In the genomic region with DNA sequence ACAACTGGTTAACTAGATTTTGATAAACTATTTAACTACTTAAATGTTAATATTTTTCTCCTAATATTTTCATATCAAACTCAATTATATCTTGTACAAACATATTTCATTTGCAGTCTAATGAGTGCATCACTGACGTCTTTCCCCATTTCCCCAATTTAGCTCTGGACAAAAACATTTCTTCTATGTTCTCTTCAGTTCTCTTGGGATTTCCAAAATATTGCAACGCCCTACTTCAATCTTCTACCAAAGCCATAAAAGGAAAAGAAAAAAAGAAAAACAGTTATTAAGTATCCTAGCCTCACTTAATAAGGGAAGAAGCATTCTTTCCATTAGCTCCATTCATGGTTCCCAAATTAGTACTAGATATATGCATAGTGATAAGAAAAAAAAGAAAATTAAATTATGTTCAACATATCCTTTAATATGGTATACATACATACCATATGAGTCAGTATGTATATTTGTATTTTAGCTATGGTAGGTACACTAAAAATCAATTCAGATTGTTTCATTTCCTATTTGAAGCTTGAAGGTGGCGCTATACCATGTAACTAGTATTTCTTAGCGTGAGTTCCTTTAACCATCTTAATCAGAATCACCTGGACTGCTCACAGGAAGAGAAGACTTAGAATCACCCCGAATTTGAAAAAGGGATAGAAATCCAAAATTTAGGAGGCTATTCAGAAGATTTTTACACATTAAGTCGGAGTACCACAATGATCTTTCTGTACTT, we compare ENCODE assay signal across 18 cellular contexts. TPM values are rescaled to one million over a fixed set of nuclear protein-coding genes. Genes with fewer than 3 reads are reported as not detected.
DNase-seq lines count a peak whose midpoint lies in the region; ATAC-seq and TF ChIP-seq lines count a peak whose summit lies in the region.
"Had no signal": no experiment of that assay in that cellular context is flagged by ENCODE, and none has a peak within 500 bp of the region (broad histone marks: within the 10 kb centered on the region; RNA-seq: fewer than 3 reads in every experiment).

No MANE protein-coding gene starts in this region.

- no peak overlapping the region for H3K27ac ChIP-seq in CD8-positive, alpha-beta T cell (ENCODE audit: low read depth, low read length)
- H3K27ac ChIP-seq in esophagus muscularis mucosa (replicated peaks in 1 of 4) (peak overlapping the region; percentile 28 to 73 (median 52)), stomach (peak overlapping the region in 2 of 5 donors; percentile 27 to 48)
- H3K27ac ChIP-seq: VCaP had no signal

- H3K9me3 ChIP-seq in CD8-positive, alpha-beta T cell (ENCODE audit: low read length): no peaks in the 10 kb centered on the region
- H3K9me3 ChIP-seq in esophagus muscularis mucosa: no peaks in the 10 kb centered on the region
- H3K9me3 ChIP-seq in stomach: no peaks in the 10 kb centered on the region

- DNase-seq in CD8-positive, alpha-beta T cell: no peak
- DNase-seq in NAMALWA (ENCODE audit: low spot score): peak; percentile 30
- no peak for DNase-seq in esophagus muscularis mucosa (ENCODE audit: extremely low spot score)
- no peak for DNase-seq in stimulated activated effector memory CD8-positive, alpha-beta T cell treated with anti-CD3 and anti-CD28 coated beads, Interleukin-12 subunit alpha, Interleukin-12 subunit beta, amount 100 ng/mL, for 72 hours (ENCODE audit: low spot score in 2 of 2)
- DNase-seq in stomach: no peak
- DNase-seq in EL: no peak
- no peak for DNase-seq in MV-4-11 (lab: John Stamatoyannopoulos, UW)
- DNase-seq: activated CD8-positive, alpha-beta memory T cell treated with anti-CD3 and anti-CD28 coated beads for 24 hours; activated naive CD4-positive, alpha-beta T cell; C1 segment of cervical spinal cord; DMS79 treated with DMSO at 0.1 percent for 48 hours; effector CD8-positive, alpha-beta T cell; GOT3; NCI-H187; NCI-H510A treated with DMSO at 0.1 percent for 48 hours; stimulated activated CD4-positive, alpha-beta T cell treated with anti-CD3 and anti-CD28 coated beads, Interleukin-15, amount 100 ng/mL, for 24 hours had no signal

- TF ChIP-seq EP300 in esophagus muscularis mucosa (IDR thresholded peaks at IDR 0.05): no peak
- no peak for TF ChIP-seq EP300 in stomach (IDR thresholded peaks at IDR 0.05)

- H3K27ac Mint-ChIP-seq in CD8-positive, alpha-beta T cell: peak overlapping the region; percentile 84
- H3K27ac Mint-ChIP-seq in stimulated activated effector memory CD8-positive, alpha-beta T cell treated with anti-CD3 and anti-CD28 coated beads, Interleukin-12 subunit alpha, Interleukin-12 subunit beta, amount 100 ng/mL, for 72 hours: peak overlapping the region; percentile 24

- peaks cover 42% of the 10 kb centered on the region for H3K36me3 ChIP-seq in CD8-positive, alpha-beta T cell (ENCODE audit: insufficient read depth, low read length)
- H3K36me3 ChIP-seq in esophagus muscularis mucosa (peaks cover 21 to 65% (median 53%) of the 10 kb centered on the region in 4 donors), stomach (peaks cover 38 to 71% (median 65%) of the 10 kb centered on the region in 4 donors)

- H3K27me3 Mint-ChIP-seq in CD8-positive, alpha-beta T cell (ENCODE audit: low read depth): no peaks in the 10 kb centered on the region

- POLR2A ChIA-PET in CD8-positive, alpha-beta T cell (lab: Charles Lee): interaction anchor here (1.2 to 2.3 kb wide), 3 partner anchors 9 to 25 kb away, joined by 3 to 15 read pairs (median 15); a partner anchor contains a TSS

- H3K27me3 ChIP-seq in CD8-positive, alpha-beta T cell (ENCODE audit: insufficient read depth, low read length): no peaks in the 10 kb centered on the region
- no peaks in the 10 kb centered on the region for H3K27me3 ChIP-seq in esophagus muscularis mucosa
- no peaks in the 10 kb centered on the region for H3K27me3 ChIP-seq in stomach

- TF ChIP-seq POLR2A in esophagus muscularis mucosa (IDR thresholded peaks at IDR 0.05; ENCODE audit: low read depth) (no peak), stomach (IDR thresholded peaks at IDR 0.05) (no peak)

- peaks cover 79% of the 10 kb centered on the region for H3K4me1 Mint-ChIP-seq in CD8-positive, alpha-beta T cell (ENCODE audit: low read depth)
- H3K4me1 Mint-ChIP-seq in stimulated activated effector memory CD8-positive, alpha-beta T cell treated with anti-CD3 and anti-CD28 coated beads, Interleukin-12 subunit alpha, Interleukin-12 subunit beta, amount 100 ng/mL, for 72 hours: peaks cover 34% of the 10 kb centered on the region

- H3K4me3 Mint-ChIP-seq in CD8-positive, alpha-beta T cell: no peak overlapping the region
- H3K4me3 Mint-ChIP-seq in stimulated activated effector memory CD8-positive, alpha-beta T cell treated with anti-CD3 and anti-CD28 coated beads, Interleukin-12 subunit alpha, Interleukin-12 subunit beta, amount 100 ng/mL, for 72 hours: no peak overlapping the region

- no peak for TF ChIP-seq CTCF in CD8-positive, alpha-beta T cell (IDR thresholded peaks at IDR 0.05)
- no peak for TF ChIP-seq CTCF in esophagus muscularis mucosa (IDR thresholded peaks at IDR 0.05)
- TF ChIP-seq CTCF in stomach (IDR thresholded peaks at IDR 0.05): no peak

- no peak overlapping the region for H3K4me3 ChIP-seq in CD8-positive, alpha-beta T cell (ENCODE audit: low read depth, low read length)
- H3K4me3 ChIP-seq in esophagus muscularis mucosa (no peak overlapping the region), stomach (no peak overlapping the region)

- peaks cover 78% of the 10 kb centered on the region for H3K36me3 Mint-ChIP-seq in CD8-positive, alpha-beta T cell
- peaks cover 100% of the 10 kb centered on the region for H3K36me3 Mint-ChIP-seq in stimulated activated effector memory CD8-positive, alpha-beta T cell treated with anti-CD3 and anti-CD28 coated beads, Interleukin-12 subunit alpha, Interleukin-12 subunit beta, amount 100 ng/mL, for 72 hours

- ATAC-seq in CD8-positive, alpha-beta T cell: no peak
- ATAC-seq in stimulated activated effector memory CD8-positive, alpha-beta T cell treated with anti-CD3 and anti-CD28 coated beads, Interleukin-12 subunit alpha, Interleukin-12 subunit beta, amount 100 ng/mL, for 72 hours: no peak
- ATAC-seq in HG03354 (IDR thresholded peaks at IDR 0.05; ENCODE audit: poor library complexity, severe bottlenecking, unreplicated experiment): no peak

- intact Hi-C loops in CD8-positive, alpha-beta T cell (cut with DNase I, micrococcal nuclease): no loop called here
- intact Hi-C loops in esophagus muscularis mucosa (cut with DNase I) (no loop called here), stomach (cut with DNase I; ENCODE audit: low total_unique reads) (no loop called here)

- CTCF ChIA-PET in CD8-positive, alpha-beta T cell (lab: Charles Lee): interaction anchor here (1.8 kb wide), 1 partner anchor 37 kb away, joined by 5 read pairs; no protein-coding TSS in a partner anchor

- WGBS in esophagus muscularis mucosa: 84% methylated on average over 6 of the region's 6 CpGs
- WGBS in stomach, 5 donors: 83 to 89% (median 85%) methylated on average over 6 of the region's 6 CpGs

- H3K9me3 Mint-ChIP-seq in CD8-positive, alpha-beta T cell: no peaks in the 10 kb centered on the region
- H3K9me3 Mint-ChIP-seq in stimulated activated effector memory CD8-positive, alpha-beta T cell treated with anti-CD3 and anti-CD28 coated beads, Interleukin-12 subunit alpha, Interleukin-12 subunit beta, amount 100 ng/mL, for 72 hours: no peaks in the 10 kb centered on the region

- H3K4me1 ChIP-seq in CD8-positive, alpha-beta T cell (ENCODE audit: insufficient read depth, low read length): peaks cover 28% of the 10 kb centered on the region
- peaks cover 58 to 80% (median 75%) of the 10 kb centered on the region in 4 donors for H3K4me1 ChIP-seq in esophagus muscularis mucosa
- peaks cover 15 to 90% (median 53%) of the 10 kb centered on the region in 4 donors for H3K4me1 ChIP-seq in stomach

RNA-seq across cellular contexts. Expression of a gene that starts 9.9 kb away (rescaled TPM):
- total RNA-seq in CD8-positive, alpha-beta T cell: 10 to 100 TPM; 91.3 to 97.0 TPM
- 100 to 1,000 TPM in 1 of 4 donors, 10 to 100 TPM in 3; 76.9 to 118 (median 80.5) TPM for total RNA-seq in esophagus muscularis mucosa
- total RNA-seq in stomach: 10 to 100 TPM; 14.7 to 91.4 (median 48.4) TPM
- polyA plus RNA-seq in stomach: 10 to 100 TPM; 12.7 to 21.2 (median 16.4) TPM

RNA-seq across cellular contexts. Expression of a gene that starts 25.2 kb away (rescaled TPM):
- total RNA-seq in CD8-positive, alpha-beta T cell: 10 to 100 TPM; 23.3 to 23.4 TPM
- 10 to 100 TPM; 17.6 to 26.2 (median 19.8) TPM for total RNA-seq in esophagus muscularis mucosa
- total RNA-seq in stomach: 10 to 100 TPM in 4 of 5 donors, under 1 TPM in 1; under 0.01 to 84.3 (median 22.9) TPM
- polyA plus RNA-seq in stomach: 10 to 100 TPM in 1 of 3 donors, 1 to 10 TPM in 2; 8.4 to 15.0 (median 9.8) TPM
